Comparison of ENCODE assay signal across 8 cellular contexts in genomic region chr1:29379438-29380073, GRCh38.
DNase-seq lines count a peak whose midpoint lies in the region; ATAC-seq and TF ChIP-seq lines count a peak whose summit lies in the region.

No MANE protein-coding gene starts in this region.

- no peak for ATAC-seq in HG02884 (IDR thresholded peaks at IDR 0.05; ENCODE audit: unreplicated experiment)
- ATAC-seq in GM18519 (IDR thresholded peaks at IDR 0.05; ENCODE audit: low FRiP score, unreplicated experiment), result no peak

- TF ChIP-seq CTCF in colonic mucosa (IDR thresholded peaks at IDR 0.05) (peak; percentile 26), retinal pigment epithelial cell (conservative IDR thresholded peaks at IDR 0.05; ENCODE audit: low read depth, low read length) (peak; percentile 71), spleen (IDR thresholded peaks at IDR 0.05 in 8 of 11, conservative IDR thresholded peaks at IDR 0.05 in 3 of 11) (peak in 5 of 11 experiments; percentile 17 to 28 (median 24))

- WGBS in spleen, 5 donors, result 18 to 26% (median 24%) methylated on average over 7 of the region's 7 CpGs

- no peaks in the 10 kb centered on the region for H3K27me3 ChIP-seq in colonic mucosa
- peaks cover 0 to 54% (median 5%) of the 10 kb centered on the region in 7 donors for H3K27me3 ChIP-seq in spleen (replicated peaks in 1 of 7)

- no peaks in the 10 kb centered on the region for H3K36me3 ChIP-seq in colonic mucosa
- H3K36me3 ChIP-seq in spleen, result no peaks in the 10 kb centered on the region

- H3K4me3 ChIP-seq in colonic mucosa (no peak overlapping the region), retinal pigment epithelial cell (ENCODE audit: low read length) (no peak overlapping the region), spleen (no peak overlapping the region)

- intact Hi-C loops in colonic mucosa (cut with DNase I), result no loop called here
- intact Hi-C loops in spleen (cut with DNase I; ENCODE audit: low total_unique reads), result no loop called here

- no peaks in the 10 kb centered on the region for H3K9me3 ChIP-seq in colonic mucosa
- H3K9me3 ChIP-seq in spleen, result peaks cover 7 to 56% (median 36%) of the 10 kb centered on the region in 8 donors

- H3K4me1 ChIP-seq in colonic mucosa, result no peaks in the 10 kb centered on the region
- peaks cover 0 to 4% (median 0%) of the 10 kb centered on the region in 6 donors for H3K4me1 ChIP-seq in spleen

- H3K27ac ChIP-seq in colonic mucosa (no peak overlapping the region), spleen (no peak overlapping the region)

- no peak for TF ChIP-seq POLR2A in spleen (IDR thresholded peaks at IDR 0.05)

- H3K9ac ChIP-seq in colonic mucosa (ENCODE audit: low read depth in 2 of 2, low read length in 2 of 2), result no peak overlapping the region

- peak; percentile 47 for DNase-seq in activated CD8-positive, alpha-beta memory T cell treated with anti-CD3 and anti-CD28 coated beads, Interleukin-2, amount 50 U/mL, for 48 hours
- no peak for DNase-seq in activated CD8-positive, alpha-beta memory T cell treated with anti-CD3 and anti-CD28 coated beads, Interleukin-2, amount 50 U/mL, for 4 hours
- DNase-seq in NCI-H2081 treated with DMSO at 0.1 percent for 48 hours (lab: John Stamatoyannopoulos, UW) (peak; percentile 5), colonic mucosa (no peak), retinal pigment epithelial cell (ENCODE audit: low read depth) (peak; percentile 5), spleen (no peak)

Comparison
In these comparisons a context has a peak if more than half of its experiments do, and no peak if none do; other contexts are left out.
1. DNase-seq: peak in activated CD8-positive, alpha-beta memory T cell treated with anti-CD3 and anti-CD28 coated beads, Interleukin-2, amount 50 U/mL, for 48 hours (single experiment), NCI-H2081 treated with DMSO at 0.1 percent for 48 hours (single experiment) and retinal pigment epithelial cell (single experiment); none in activated CD8-positive, alpha-beta memory T cell treated with anti-CD3 and anti-CD28 coated beads, Interleukin-2, amount 50 U/mL, for 4 hours (single experiment), colonic mucosa (single experiment) and spleen (single experiment).